Comparison of ENCODE assay signal across 8 cellular contexts in the genomic region with DNA sequence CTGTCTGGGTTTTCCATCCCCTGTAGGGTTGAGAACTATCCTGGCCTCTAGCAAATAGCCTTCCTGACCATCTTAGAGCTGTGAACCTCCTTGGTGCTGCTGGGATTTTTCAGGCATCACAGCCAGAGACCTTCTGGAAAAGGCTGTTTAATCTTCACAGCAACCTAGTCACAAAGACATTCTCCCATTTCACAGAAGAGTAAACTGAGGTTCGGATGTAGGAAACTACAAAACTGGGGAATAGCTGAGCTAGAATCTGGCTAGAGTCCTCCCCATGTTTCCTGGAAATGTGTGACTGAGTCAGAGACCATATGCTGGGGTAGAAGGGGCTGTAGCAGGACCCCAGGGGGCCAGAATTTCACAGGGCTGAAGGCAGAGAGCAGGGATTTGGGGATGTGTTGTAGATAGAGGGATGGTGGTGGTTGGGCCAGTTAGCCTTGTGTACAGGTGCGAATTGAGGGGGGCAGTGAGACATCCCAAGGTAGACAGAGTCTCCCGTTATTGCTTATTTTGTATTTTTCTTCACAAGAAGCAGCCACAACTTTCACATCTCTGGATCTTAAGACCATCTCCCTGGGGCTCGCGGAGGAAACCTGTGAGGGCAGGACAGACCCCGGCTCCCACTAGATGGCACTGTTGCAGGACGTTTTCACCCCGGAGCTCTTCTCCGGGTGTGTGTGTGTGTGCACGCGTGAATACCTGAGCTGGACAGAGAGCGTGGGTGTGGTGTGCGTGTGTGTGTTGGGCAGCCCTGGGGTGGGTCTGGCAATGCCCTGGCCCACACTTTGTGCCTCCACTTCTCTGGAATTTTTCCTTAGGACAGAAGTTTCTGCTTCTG.
DNase-seq lines count a peak whose midpoint lies in the region; ATAC-seq, FAIRE-seq and TF ChIP-seq lines count a peak whose summit lies in the region.

No MANE protein-coding gene starts in this region.

- 6% methylated on average over 13 of the region's 13 CpGs for WGBS in right cardiac atrium

- H3K9me3 ChIP-seq in Loucy (ENCODE audit: insufficient read depth, low read depth, low read length): no peaks in the 10 kb centered on the region
- H3K9me3 ChIP-seq in SU-DHL-6 (ENCODE audit: insufficient read depth, low read length): no peaks in the 10 kb centered on the region
- no peaks in the 10 kb centered on the region for H3K9me3 ChIP-seq in ascending aorta
- H3K9me3 ChIP-seq in right cardiac atrium (ENCODE audit: control insufficient read depth, low read length): no peaks in the 10 kb centered on the region

- H3K36me3 ChIP-seq in Loucy (ENCODE audit: insufficient read depth, low read length) (no peaks in the 10 kb centered on the region), SU-DHL-6 (ENCODE audit: low read length) (no peaks in the 10 kb centered on the region), ascending aorta (no peaks in the 10 kb centered on the region)

- H3K27me3 ChIP-seq in Loucy (ENCODE audit: insufficient read depth, low read length, poor library complexity, severe bottlenecking): no peaks in the 10 kb centered on the region
- no peaks in the 10 kb centered on the region for H3K27me3 ChIP-seq in SU-DHL-6 (ENCODE audit: low read length)
- H3K27me3 ChIP-seq in ascending aorta: no peaks in the 10 kb centered on the region
- H3K27me3 ChIP-seq in right cardiac atrium (ENCODE audit: control insufficient read depth, insufficient read depth): no peaks in the 10 kb centered on the region

- no peaks in the 10 kb centered on the region for H3F3A ChIP-seq in Loucy (ENCODE audit: low read depth)
- H3F3A ChIP-seq in SU-DHL-6 (ENCODE audit: insufficient read depth): no peaks in the 10 kb centered on the region

- peak; percentile 76 to 88 for ATAC-seq in right cardiac atrium
- peak; percentile 75 for ATAC-seq in sciatic nerve
- ATAC-seq in HG02840 (IDR thresholded peaks at IDR 0.05; ENCODE audit: low FRiP score, unreplicated experiment): no peak

- intact Hi-C loops in ascending aorta (cut with DNase I) (loop anchor here (2.0 kb wide), 1 partner anchor 217 kb away; no protein-coding TSS in a partner anchor), right cardiac atrium (cut with DNase I) (loop anchor here (2.0 to 5.0 kb wide), 2 partner anchors 216 to 217 kb away; no protein-coding TSS in a partner anchor), sciatic nerve (cut with DNase I) (no loop called here)

- H2AFZ ChIP-seq in Loucy (ENCODE audit: low read length) (peak overlapping the region; percentile 66), SU-DHL-6 (ENCODE audit: low read depth, low read length, severe bottlenecking) (no peak overlapping the region)

- DNase-seq in AG20443 (ENCODE audit: low spot score): peak; percentile 84
- peak; percentile 43 for DNase-seq in GM19239 (ENCODE audit: insufficient read length, low spot score)
- DNase-seq in ascending aorta (ENCODE audit: low spot score in 2 of 2): peak in 1 of 2 donors; percentile 61
- peak; percentile 55 to 79 (median 78) for DNase-seq in right cardiac atrium
- peak; percentile 78 for DNase-seq in sciatic nerve (ENCODE audit: low spot score)

- H3K4me1 ChIP-seq in Loucy (ENCODE audit: insufficient read depth, low read length, poor library complexity, severe bottlenecking) (peaks cover 9% of the 10 kb centered on the region), ascending aorta (no peaks in the 10 kb centered on the region), right cardiac atrium (ENCODE audit: control insufficient read depth, insufficient read depth, low read length) (no peaks in the 10 kb centered on the region)

- H3K27ac ChIP-seq in SU-DHL-6 (ENCODE audit: low read depth, low read length): no peak overlapping the region
- H3K27ac ChIP-seq in ascending aorta: no peak overlapping the region
- no peak overlapping the region for H3K27ac ChIP-seq in right cardiac atrium (ENCODE audit: low read length)

- H3K4me2 ChIP-seq in Loucy (ENCODE audit: low read depth, low read length, poor library complexity, severe bottlenecking) (peak overlapping the region; percentile 49), SU-DHL-6 (ENCODE audit: low read depth, low read length, poor library complexity, severe bottlenecking) (no peak overlapping the region)

- peak; percentile 84 for FAIRE-seq in GM19239 (lab: Jason Lieb, UNC)

- H3K4me3 ChIP-seq in Loucy (ENCODE audit: low read length, poor library complexity, severe bottlenecking) (peak overlapping the region; percentile 16), SU-DHL-6 (ENCODE audit: insufficient read depth, low read length, poor library complexity, severe bottlenecking) (no peak overlapping the region), ascending aorta (no peak overlapping the region), right cardiac atrium (ENCODE audit: low read length) (no peak overlapping the region)

- TF ChIP-seq CTCF in Loucy (conservative IDR thresholded peaks at IDR 0.05; ENCODE audit: low read length) (peak; percentile 85), SU-DHL-6 (IDR thresholded peaks at IDR 0.05; ENCODE audit: insufficient read depth, low read length, poor library complexity, severe bottlenecking) (peak; percentile 68), ascending aorta (IDR thresholded peaks at IDR 0.05) (peak; percentile 16 to 63 (median 54))

- H3K79me2 ChIP-seq in Loucy (ENCODE audit: insufficient read depth, low read length) (no peaks in the 10 kb centered on the region), SU-DHL-6 (ENCODE audit: insufficient read depth, low read length) (no peaks in the 10 kb centered on the region)

- H4K20me1 ChIP-seq in Loucy (ENCODE audit: insufficient read depth, low read length, poor library complexity, severe bottlenecking): no peaks in the 10 kb centered on the region
- no peaks in the 10 kb centered on the region for H4K20me1 ChIP-seq in SU-DHL-6 (ENCODE audit: low read depth, low read length)

- H3K9me2 ChIP-seq in Loucy (replicated peaks; ENCODE audit: low read depth, low read length) (no peaks in the 10 kb centered on the region), SU-DHL-6 (replicated peaks; ENCODE audit: insufficient read depth, low read length) (no peaks in the 10 kb centered on the region)

- H3K9ac ChIP-seq in Loucy (ENCODE audit: low read depth, low read length, poor library complexity, severe bottlenecking) (no peak overlapping the region), SU-DHL-6 (ENCODE audit: low read length) (no peak overlapping the region)
